8 cellular contexts compared by ENCODE assay signal in genomic region chr1:64934115-64934880, GRCh38. TPM values are rescaled to one million over a fixed set of nuclear protein-coding genes. Genes with fewer than 3 reads are reported as not detected.
DNase-seq lines count a peak whose midpoint lies in the region; ATAC-seq lines count a peak whose summit lies in the region.

No MANE protein-coding gene starts in this region.

- peaks cover 0 to 12% (median 0%) of the 10 kb centered on the region in 3 donors for H3K36me3 Mint-ChIP-seq in immature natural killer cell

- H3K27ac Mint-ChIP-seq in immature natural killer cell: peak overlapping the region; percentile 72 to 87 (median 80)

- no peaks in the 10 kb centered on the region for H3K36me3 ChIP-seq in adipocyte (ENCODE audit: control insufficient read depth, insufficient read depth, low read length, severe bottlenecking)

- peaks cover 94 to 100% of the 10 kb centered on the region in 2 donors for H3K4me1 Mint-ChIP-seq in immature natural killer cell

- H3K4me1 ChIP-seq in adipocyte (ENCODE audit: control insufficient read depth, insufficient read depth, low read length): peaks cover 48% of the 10 kb centered on the region

- no peaks in the 10 kb centered on the region for H3K27me3 ChIP-seq in adipocyte (replicated peaks; ENCODE audit: control insufficient read depth, insufficient read depth, low read length)

- peak; percentile 51 for DNase-seq in HS-27A (ENCODE audit: low read depth)
- peak; percentile 90 for DNase-seq in adipocyte (ENCODE audit: low read depth)
- no peak for DNase-seq in immature natural killer cell
- DNase-seq in SHP77 treated with DMSO at 0.1 percent for 48 hours (lab: John Stamatoyannopoulos, UW): no peak
- no peak for DNase-seq in activated CD4-positive, alpha-beta T cell treated with anti-CD3 and anti-CD28 coated beads, Interleukin-2, amount 50 U/mL, for 1 hour

- H3K4me3 ChIP-seq in adipocyte (ENCODE audit: low read length): peak overlapping the region; percentile 71

- H3K9me3 ChIP-seq in adipocyte (ENCODE audit: control insufficient read depth, low read length): no peaks in the 10 kb centered on the region

- H3K4me3 Mint-ChIP-seq in immature natural killer cell: peak overlapping the region; percentile 46 to 71 (median 61)

- H3K27me3 Mint-ChIP-seq in immature natural killer cell (ENCODE audit: low read depth in 3 of 3): peaks cover 14 to 23% (median 14%) of the 10 kb centered on the region in 3 donors

- no peaks in the 10 kb centered on the region for H3K9me3 Mint-ChIP-seq in immature natural killer cell

- ATAC-seq in GM19324 (IDR thresholded peaks at IDR 0.05; ENCODE audit: low FRiP score, unreplicated experiment) (no peak), HG02970 (IDR thresholded peaks at IDR 0.05; ENCODE audit: low FRiP score, unreplicated experiment) (no peak)

- H3K9ac ChIP-seq in adipocyte (ENCODE audit: low read length): peak overlapping the region; percentile 82

- H3K27ac ChIP-seq in temporal lobe (ENCODE audit: low read depth, low read length): peak overlapping the region; percentile 33

RNA-seq across cellular contexts. Expression of gene JAK1, which starts 32.1 kb away (rescaled TPM):
- polyA plus RNA-seq in immature natural killer cell: 100 to 1,000 TPM; 265 to 734 (median 416) TPM
- 51.1 TPM for total RNA-seq in temporal lobe

Comparison
In these comparisons a context has a peak if more than half of its experiments do, and no peak if none do; other contexts are left out.
1. DNase-seq: peak in HS-27A (single experiment) and adipocyte (single experiment); none in immature natural killer cell (0 of 3), SHP77 treated with DMSO at 0.1 percent for 48 hours (single experiment) and activated CD4-positive, alpha-beta T cell treated with anti-CD3 and anti-CD28 coated beads, Interleukin-2, amount 50 U/mL, for 1 hour (single experiment).